In genomic region chr1:11144563-11145256, GRCh38 we compare ENCODE assay signal across 29 cellular contexts. TPM values are rescaled to one million over a fixed set of nuclear protein-coding genes. Genes with fewer than 3 reads are reported as not detected.
DNase-seq lines count a peak whose midpoint lies in the region; ATAC-seq and TF ChIP-seq lines count a peak whose summit lies in the region.
"Had no signal": no experiment of that assay in that cellular context is flagged by ENCODE, and none has a peak within 500 bp of the region (broad histone marks: within the 10 kb centered on the region; RNA-seq: fewer than 3 reads in every experiment).

No MANE protein-coding gene starts in this region.

- H3K36me3 Mint-ChIP-seq in T-helper 2 cell treated with Interferon-gamma antibody and Interleukin-4, amounts not matched to agents 5 μg/mL and 100 μg/mL, for 36 hours (ENCODE audit: low read depth), result peaks cover 18% of the 10 kb centered on the region

- H3K4me3 ChIP-seq in ascending aorta (no peak overlapping the region), right atrium auricular region (no peak overlapping the region), tibial nerve (no peak overlapping the region)
- H3K4me3 ChIP-seq: A549, MG63, right lobe of liver had no signal

- TF ChIP-seq EP300 in tibial nerve (IDR thresholded peaks at IDR 0.05), result no peak

- DNase-seq in Right ventricle myocardium inferior (ENCODE audit: missing footprints) (no peak), left cardiac atrium (no peak), ascending aorta (ENCODE audit: low spot score in 2 of 2) (no peak), right atrium auricular region (ENCODE audit: low spot score) (no peak), tibial nerve (ENCODE audit: low spot score in 2 of 2) (no peak), NCI-H146 treated with DMSO at 0.1 percent for 48 hours (lab: John Stamatoyannopoulos, UW; ENCODE audit: unreplicated experiment) (no peak), substantia nigra (lab: John Stamatoyannopoulos, UW) (no peak)
- DNase-seq in T-helper 2 cell treated with Interferon-gamma antibody and Interleukin-4, amounts not matched to agents 5 μg/mL and 100 μg/mL, for 36 hours (ENCODE audit: low spot score), result no peak
- DNase-seq: activated CD4-positive, alpha-beta T cell treated with anti-CD3 and anti-CD28 coated beads, Interleukin-2, amount 10 ng/mL, durations not matched to agents 24 days and 14 days; activated T-cell treated with anti-CD3 and anti-CD28 coated beads, Interleukin-2, amount 50 U/mL, for 1 hour; Calu3; DMS79; GF-D8; H9; hypothalamus; KG1; mesendoderm; MG63; NCI-H1417; NCI-H2029 treated with DMSO at 0.1 percent for 48 hours; NCI-H526; SIG-M5; stimulated activated CD4-positive, alpha-beta T cell treated with anti-CD3 and anti-CD28 coated beads, Interleukin-4, amount 100 ng/mL, for 4 hours; WERI-Rb-1 had no signal

- H3K4me1 ChIP-seq in ascending aorta (peaks cover 0 to 9% of the 10 kb centered on the region in 2 donors), right atrium auricular region (peaks cover 0 to 21% of the 10 kb centered on the region in 2 donors), tibial nerve (peaks cover 0 to 43% (median 5%) of the 10 kb centered on the region in 4 donors)
- H3K4me1 ChIP-seq: A549, right lobe of liver had no signal

- no peaks in the 10 kb centered on the region for H3K27me3 ChIP-seq in ascending aorta
- H3K27me3 ChIP-seq in right atrium auricular region, result no peaks in the 10 kb centered on the region
- no peaks in the 10 kb centered on the region for H3K27me3 ChIP-seq in tibial nerve
- H3K27me3 ChIP-seq: MG63, right lobe of liver had no signal

- intact Hi-C loops in Right ventricle myocardium inferior (cut with DNase I) (no loop called here), left cardiac atrium (cut with DNase I) (no loop called here), ascending aorta (cut with DNase I) (loop anchor here (5.0 kb wide), 1 partner anchor 33 kb away; no protein-coding TSS in a partner anchor)

- 58 to 73% methylated on average over 12 of the region's 12 CpGs for WGBS in tibial nerve, 2 donors

- peaks cover 39 to 67% of the 10 kb centered on the region in 2 donors for H3K36me3 ChIP-seq in ascending aorta
- peaks cover 55% of the 10 kb centered on the region for H3K36me3 ChIP-seq in right atrium auricular region
- peaks cover 0 to 62% (median 4%) of the 10 kb centered on the region in 3 donors for H3K36me3 ChIP-seq in tibial nerve

- H3K27ac ChIP-seq in ascending aorta, result peak overlapping the region; percentile 65 to 79
- peak overlapping the region; percentile 37 to 62 for H3K27ac ChIP-seq in right atrium auricular region
- peak overlapping the region; percentile 52 to 90 (median 84) for H3K27ac ChIP-seq in tibial nerve
- H3K27ac ChIP-seq in substantia nigra (ENCODE audit: low read depth, low read length, poor library complexity, severe bottlenecking), result no peak overlapping the region
- H3K27ac ChIP-seq: A549, right lobe of liver, WERI-Rb-1 had no signal

- TF ChIP-seq CTCF in ascending aorta (IDR thresholded peaks at IDR 0.05) (no peak), right atrium auricular region (IDR thresholded peaks at IDR 0.05) (no peak), tibial nerve (IDR thresholded peaks at IDR 0.05) (no peak)

- H3K4me3 Mint-ChIP-seq in T-helper 2 cell treated with Interferon-gamma antibody and Interleukin-4, amounts not matched to agents 5 μg/mL and 100 μg/mL, for 36 hours, result no peak overlapping the region
- H3K4me3 Mint-ChIP-seq: CD4-positive, CD25-positive, alpha-beta regulatory T cell; H9 had no signal

- H3K9me3 ChIP-seq in ascending aorta (no peaks in the 10 kb centered on the region), right atrium auricular region (no peaks in the 10 kb centered on the region), tibial nerve (no peaks in the 10 kb centered on the region)
- H3K9me3 ChIP-seq: A549, MG63, right lobe of liver had no signal

- no peak for TF ChIP-seq POLR2A in tibial nerve (IDR thresholded peaks at IDR 0.05)

- H3K27ac Mint-ChIP-seq in T-helper 2 cell treated with Interferon-gamma antibody and Interleukin-4, amounts not matched to agents 5 μg/mL and 100 μg/mL, for 36 hours, result no peak overlapping the region
- H3K27ac Mint-ChIP-seq: CD4-positive, CD25-positive, alpha-beta regulatory T cell; H9 had no signal

- ATAC-seq in Right ventricle myocardium inferior (peak; percentile 61), left cardiac atrium (no peak)
- ATAC-seq: A549, right lobe of liver had no signal

- no peaks in the 10 kb centered on the region for H3K4me1 Mint-ChIP-seq in T-helper 2 cell treated with Interferon-gamma antibody and Interleukin-4, amounts not matched to agents 5 μg/mL and 100 μg/mL, for 36 hours (ENCODE audit: low read depth)

- no peaks in the 10 kb centered on the region for H3K9me3 Mint-ChIP-seq in T-helper 2 cell treated with Interferon-gamma antibody and Interleukin-4, amounts not matched to agents 5 μg/mL and 100 μg/mL, for 36 hours
- H3K9me3 Mint-ChIP-seq: activated CD4-positive, alpha-beta T cell treated with anti-CD3 and anti-CD28 coated beads, Interleukin-2, amount 10 ng/mL, durations not matched to agents 24 days and 14 days; brain; CD4-positive, CD25-positive, alpha-beta regulatory T cell; H9 had no signal

- H3K27me3 Mint-ChIP-seq in T-helper 2 cell treated with Interferon-gamma antibody and Interleukin-4, amounts not matched to agents 5 μg/mL and 100 μg/mL, for 36 hours (ENCODE audit: low read depth), result no peaks in the 10 kb centered on the region
- H3K27me3 Mint-ChIP-seq: activated CD4-positive, alpha-beta T cell treated with anti-CD3 and anti-CD28 coated beads, Interleukin-2, amount 10 ng/mL, durations not matched to agents 24 days and 14 days; brain; CD4-positive, CD25-positive, alpha-beta regulatory T cell had no signal

RNA-seq across cellular contexts. Expression of gene ANGPTL7, which starts 44.4 kb away (rescaled TPM):
- total RNA-seq in Right ventricle myocardium inferior (0.51 TPM), left cardiac atrium (1 to 10 TPM in 1 of 2 donors, under 1 TPM in 1; 0.39 to 3.0 TPM), ascending aorta (2.0 TPM), right atrium auricular region (1 to 10 TPM; 1.6 to 4.8 TPM), tibial nerve (1,000 to 10,000 TPM; 1,094 to 2,140 (median 1,213) TPM)
- total RNA-seq: activated CD4-positive, alpha-beta T cell treated with anti-CD3 and anti-CD28 coated beads, Interleukin-2, amount 10 ng/mL, durations not matched to agents 24 days and 14 days; Calu3; CD4-positive, CD25-positive, alpha-beta regulatory T cell; chondrocyte; H9; right lobe of liver had no signal

RNA-seq across cellular contexts. Expression of gene EXOSC10, which starts 45.0 kb away (rescaled TPM):
- total RNA-seq in Right ventricle myocardium inferior (18.1 TPM), left cardiac atrium (10 to 100 TPM; 19.8 to 26.6 TPM), ascending aorta (38.7 TPM), right atrium auricular region (10 to 100 TPM; 20.5 to 22.0 TPM), tibial nerve (100 to 1,000 TPM in 3 of 4 donors, 10 to 100 TPM in 1; 96.1 to 181 (median 127) TPM)

Comparison
In these comparisons a context has a peak if more than half of its experiments do, and no peak if none do; other contexts are left out.
1. RNA of gene ANGPTL7, which starts 44.4 kb away (total RNA-seq): 1,094 to 2,140 TPM in tibial nerve; 1.6 to 4.8 TPM in right atrium auricular region, 0.39 to 3.0 TPM in left cardiac atrium, 2.0 TPM in ascending aorta (single experiment) and 0.51 TPM in Right ventricle myocardium inferior (single experiment); every median in the first group is over 100 times any median in the second.